ENCODE assay signal across 8 cellular contexts in the genomic region with DNA sequence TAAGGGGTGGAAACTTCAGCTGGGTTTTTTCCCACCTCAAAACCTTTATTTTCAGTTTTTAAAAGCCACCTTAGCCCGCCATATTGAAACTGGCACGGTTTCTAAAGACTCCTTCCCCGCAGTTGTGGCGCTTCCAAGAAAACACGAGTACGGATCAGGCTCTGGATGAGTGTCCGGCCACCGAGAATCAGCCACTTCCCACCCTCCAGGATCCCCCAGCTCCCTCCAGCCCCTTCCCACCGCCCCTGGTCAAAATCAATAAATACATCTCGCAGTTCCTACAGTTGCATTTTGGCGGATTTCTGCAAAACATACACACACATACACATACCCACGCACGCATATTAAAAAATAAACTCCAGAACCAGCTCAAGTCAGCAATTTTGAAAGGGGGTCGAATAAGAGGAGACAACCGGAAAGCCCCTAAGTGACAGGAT. TPM values are rescaled to one million over a fixed set of nuclear protein-coding genes. Genes with fewer than 3 reads are reported as not detected.
DNase-seq lines count a peak whose midpoint lies in the region; ATAC-seq and TF ChIP-seq lines count a peak whose summit lies in the region.

No MANE protein-coding gene starts in this region.

- peaks cover 66% of the 10 kb centered on the region for H3K79me2 ChIP-seq in MM.1S (ENCODE audit: low read length)
- H3K79me2 ChIP-seq in mesendoderm (ENCODE audit: control insufficient read depth, insufficient read depth, low read length) = no peaks in the 10 kb centered on the region

- DNase-seq in MM.1S (peak; percentile 49), brain microvascular endothelial cell (no peak), mesendoderm (peak; percentile 23), thyroid gland (peak; percentile 14 to 22), amniotic stem cell (lab: John Stamatoyannopoulos, UW) (no peak)

- intact Hi-C loops in thyroid gland (cut with DNase I) = loop anchor here (5.0 to 10.0 kb wide), 2 partner anchors 147 to 495 kb away; no protein-coding TSS in a partner anchor

- in situ Hi-C loops in brain microvascular endothelial cell (cut with HindIII; ENCODE audit: low pct_ligation_motif_present, low sequenced_read_pairs) = loop anchor here (25.0 kb wide), 1 partner anchor 297 kb away; no protein-coding TSS in a partner anchor

- TF ChIP-seq CTCF in MM.1S (IDR thresholded peaks at IDR 0.05; ENCODE audit: low read length) (no peak), brain microvascular endothelial cell (IDR thresholded peaks at IDR 0.05; ENCODE audit: low read depth, low read length, missing control alignments) (no peak), thyroid gland (IDR thresholded peaks at IDR 0.05) (no peak)

- ATAC-seq in GM18870 (IDR thresholded peaks at IDR 0.05; ENCODE audit: unreplicated experiment) (peak; percentile 22), HG02981 (IDR thresholded peaks at IDR 0.05; ENCODE audit: unreplicated experiment) (no peak), GM18520 (IDR thresholded peaks at IDR 0.05; ENCODE audit: unreplicated experiment) (no peak)

- H3K4me2 ChIP-seq in MM.1S (ENCODE audit: low read depth, low read length) = peak overlapping the region; percentile 90
- peak overlapping the region; percentile 76 for H3K4me2 ChIP-seq in mesendoderm (ENCODE audit: low read length)

- no peak overlapping the region for H2BK120ac ChIP-seq in mesendoderm (ENCODE audit: low read depth, low read length)

- H4K8ac ChIP-seq in mesendoderm (ENCODE audit: low read depth, low read length) = no peak overlapping the region

- H3K27ac ChIP-seq in MM.1S (ENCODE audit: low read length) (peak overlapping the region; percentile 73), brain microvascular endothelial cell (no peak overlapping the region), mesendoderm (ENCODE audit: low read depth, low read length) (no peak overlapping the region), thyroid gland (peak overlapping the region in 1 of 3 donors; percentile 88)

- peaks cover 13% of the 10 kb centered on the region for H3F3A ChIP-seq in MM.1S (ENCODE audit: insufficient read depth, low read length)

- H2AFZ ChIP-seq in MM.1S (ENCODE audit: low read length) = 0 out of 2 replicates have a peak overlapping the region, but pooled peaks have one; percentile 43

- no peaks in the 10 kb centered on the region for H3K9me2 ChIP-seq in MM.1S (replicated peaks; ENCODE audit: insufficient read depth, low read length)

- H3K9me3 ChIP-seq in MM.1S (replicated peaks; ENCODE audit: insufficient read depth, low read length) (no peaks in the 10 kb centered on the region), thyroid gland (no peaks in the 10 kb centered on the region)

- H3K56ac ChIP-seq in mesendoderm (ENCODE audit: low read length) = peak overlapping the region; percentile 85

- H3K18ac ChIP-seq in mesendoderm (ENCODE audit: low read length) = no peak overlapping the region

- H3K9ac ChIP-seq in MM.1S (ENCODE audit: low read length) = peak overlapping the region; percentile 83
- peak overlapping the region; percentile 67 for H3K9ac ChIP-seq in mesendoderm (ENCODE audit: low read length)

- H3K4me1 ChIP-seq in MM.1S (ENCODE audit: low read length) (peaks cover 13% of the 10 kb centered on the region; the same call in 1 of the 2 replicates), mesendoderm (ENCODE audit: control insufficient read depth, low read depth, low read length) (peaks cover 5% of the 10 kb centered on the region), thyroid gland (peaks cover 22 to 25% of the 10 kb centered on the region in 2 donors)

- TF ChIP-seq POLR2A in thyroid gland (IDR thresholded peaks at IDR 0.05) = no peak

- H3K36me3 ChIP-seq in MM.1S (replicated peaks; ENCODE audit: insufficient read depth, low read length) (no peaks in the 10 kb centered on the region; the same call in 1 of the 2 replicates), brain microvascular endothelial cell (replicated peaks) (no peaks in the 10 kb centered on the region), mesendoderm (ENCODE audit: control insufficient read depth, insufficient read depth, low read length) (no peaks in the 10 kb centered on the region), thyroid gland (no peaks in the 10 kb centered on the region)

- peaks cover 1% of the 10 kb centered on the region for H3K79me1 ChIP-seq in mesendoderm (ENCODE audit: low read length)

- peak overlapping the region; percentile 85 for H3K4me3 ChIP-seq in MM.1S (ENCODE audit: low read length)
- peak overlapping the region; percentile 56 for H3K4me3 ChIP-seq in brain microvascular endothelial cell (ENCODE audit: low read depth, low read length)
- peak overlapping the region; percentile 36 for H3K4me3 ChIP-seq in mesendoderm (ENCODE audit: low read length)
- H3K4me3 ChIP-seq in thyroid gland (replicated peaks in 1 of 3) = peak overlapping the region; percentile 38 to 60 (median 44)

- H3K23ac ChIP-seq in mesendoderm (ENCODE audit: low read length) = no peak overlapping the region

- no peak overlapping the region for H2AK5ac ChIP-seq in mesendoderm (ENCODE audit: low read length)

- no CpG with 5 or more reads among the region's 15 CpGs for WGBS in mesendoderm (ENCODE audit: extremely low coverage, insufficient coverage, low lambda C conversion rate)
- WGBS in thyroid gland, 2 donors = 1% methylated on average over 15 of the region's 15 CpGs

- H2BK5ac ChIP-seq in mesendoderm (ENCODE audit: low read length) = no peak overlapping the region

- no peak overlapping the region for H4K5ac ChIP-seq in mesendoderm (ENCODE audit: low read length)

- peaks cover 26% of the 10 kb centered on the region for H4K20me1 ChIP-seq in MM.1S (ENCODE audit: insufficient read depth, low read length)

- H3K4ac ChIP-seq in mesendoderm (ENCODE audit: low read depth, low read length) = no peak overlapping the region

- no peak overlapping the region for H2BK15ac ChIP-seq in mesendoderm (replicated peaks; ENCODE audit: low read depth)

- H3K27me3 ChIP-seq in MM.1S (replicated peaks; ENCODE audit: insufficient read depth, low read length) (no peaks in the 10 kb centered on the region), brain microvascular endothelial cell (replicated peaks) (peaks cover 58% of the 10 kb centered on the region), mesendoderm (ENCODE audit: insufficient read depth, low read length, poor library complexity) (peaks cover 14% of the 10 kb centered on the region), thyroid gland (no peaks in the 10 kb centered on the region)

RNA-seq across cellular contexts. Expression of a gene that starts 1.1 kb away (rescaled TPM):
- polyA plus RNA-seq in mesendoderm (2013, experiment 1 of 2) = 1.1 TPM
- 1.0 TPM for polyA plus RNA-seq in mesendoderm (2013, experiment 2 of 2)
- total RNA-seq in thyroid gland = 10 to 100 TPM in 2 of 4 donors, 1 to 10 TPM in 2; 7.1 to 13.2 (median 9.0) TPM

Comparison
In these comparisons a context has a peak if more than half of its experiments do, and no peak if none do; other contexts are left out.
1. DNase-seq: peak in MM.1S (single experiment), mesendoderm (single experiment) and thyroid gland (2 of 2); none in brain microvascular endothelial cell (single experiment) and amniotic stem cell (single experiment).
2. Peak in every context shown above with its lines, with median percentiles within 50 percentile points of each other: H3K4me3 ChIP-seq.